In the genomic region with DNA sequence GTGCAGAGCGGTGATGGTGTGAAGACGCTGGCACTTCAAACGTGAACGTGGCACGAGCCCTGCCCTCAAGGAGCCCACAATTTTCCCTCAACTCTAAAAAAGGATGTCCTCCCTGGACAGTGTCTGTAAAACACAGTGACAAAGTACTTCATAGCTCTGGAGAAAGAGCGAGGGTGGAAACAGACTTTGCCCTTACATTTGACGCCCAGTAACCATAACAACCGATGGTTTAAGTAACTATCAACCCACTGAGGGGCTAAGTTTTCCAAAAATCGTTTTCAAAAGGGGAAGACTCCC, we compare ENCODE assay signal across 9 cellular contexts. TPM values are rescaled to one million over a fixed set of nuclear protein-coding genes. Genes with fewer than 3 reads are reported as not detected.
DNase-seq lines count a peak whose midpoint lies in the region; ATAC-seq, FAIRE-seq and TF ChIP-seq lines count a peak whose summit lies in the region.
"Had no signal": no experiment of that assay in that cellular context is flagged by ENCODE, and none has a peak within 500 bp of the region (broad histone marks: within the 10 kb centered on the region; RNA-seq: fewer than 3 reads in every experiment).

No MANE protein-coding gene starts in this region.

- H2AK5ac ChIP-seq in mesenchymal stem cell (ENCODE audit: low read length, severe bottlenecking), result no peak overlapping the region

- H4K91ac ChIP-seq in mesenchymal stem cell (ENCODE audit: low read length), result no peak overlapping the region

- H3K27ac ChIP-seq in mesenchymal stem cell (ENCODE audit: low read length, poor library complexity, severe bottlenecking), result no peak overlapping the region

- no peak for DNase-seq in AG10803 (ENCODE audit: low read depth)
- DNase-seq in HuH-7 (ENCODE audit: low spot score), result peak; percentile 37
- DNase-seq in bronchial epithelial cell (ENCODE audit: low read depth), result no peak
- DNase-seq in mesenchymal stem cell, result no peak
- DNase-seq in putamen (ENCODE audit: low spot score), result no peak
- no peak for DNase-seq in kidney glomerular epithelial cell (lab: John Stamatoyannopoulos, UW)

- H3K79me1 ChIP-seq in mesenchymal stem cell (replicated peaks; ENCODE audit: low read length, poor library complexity, severe bottlenecking), result peaks cover 11% of the 10 kb centered on the region

- no peak overlapping the region for H3K23ac ChIP-seq in mesenchymal stem cell (ENCODE audit: low read length in 2 of 2)

- H3K9me3 ChIP-seq in mesenchymal stem cell (ENCODE audit: control insufficient read depth, low read length), result no peaks in the 10 kb centered on the region

- H2BK120ac ChIP-seq in mesenchymal stem cell (ENCODE audit: low read depth, low read length), result no peak overlapping the region

- no peaks in the 10 kb centered on the region for H3K36me3 ChIP-seq in bronchial epithelial cell (ENCODE audit: control insufficient read depth, insufficient read depth, low read length)
- H3K36me3 ChIP-seq in mesenchymal stem cell (ENCODE audit: control insufficient read depth in 1 of 2, insufficient read depth in 2 of 2, low read depth in 1 of 2, low read length in 2 of 2), result no peaks in the 10 kb centered on the region

- H3K27me3 ChIP-seq in bronchial epithelial cell (ENCODE audit: control insufficient read depth, insufficient read depth, low read length) (no peaks in the 10 kb centered on the region), mesenchymal stem cell (ENCODE audit: control insufficient read depth in 1 of 2, insufficient read depth in 1 of 2, low read length in 2 of 2) (peaks cover 0 to 4% of the 10 kb centered on the region in 2 experiments)

- no peak overlapping the region for H4K8ac ChIP-seq in mesenchymal stem cell (ENCODE audit: low read length)

- H3K4me3 ChIP-seq in AG10803 (ENCODE audit: low read length) (peak overlapping the region; percentile 70), bronchial epithelial cell (ENCODE audit: low read depth, low read length) (peak overlapping the region; percentile 88), mesenchymal stem cell (ENCODE audit: insufficient read depth in 1 of 2, low read depth in 1 of 2, low read length in 2 of 2) (peak overlapping the region; percentile 90 to 92)

- peak overlapping the region; percentile 86 for H3K9ac ChIP-seq in mesenchymal stem cell (ENCODE audit: low read length)

- H2BK12ac ChIP-seq in mesenchymal stem cell (ENCODE audit: low read length in 2 of 2), result no peak overlapping the region

- no peak overlapping the region for H3K4ac ChIP-seq in mesenchymal stem cell (ENCODE audit: low read depth in 1 of 2, low read length in 2 of 2)

- no peak for FAIRE-seq in bronchial epithelial cell (lab: Jason Lieb, UNC)
- FAIRE-seq: islet of Langerhans had no signal

- H3K14ac ChIP-seq in mesenchymal stem cell (ENCODE audit: low read length in 2 of 2), result no peak overlapping the region

- no peak overlapping the region for H2BK15ac ChIP-seq in mesenchymal stem cell (ENCODE audit: low read depth, poor library complexity, severe bottlenecking)

- H3K18ac ChIP-seq in mesenchymal stem cell (ENCODE audit: low read depth in 1 of 2, low read length in 2 of 2), result no peak overlapping the region

- ATAC-seq in HG03039 (IDR thresholded peaks at IDR 0.05; ENCODE audit: unreplicated experiment), result no peak
- no peak for ATAC-seq in GM19324 (IDR thresholded peaks at IDR 0.05; ENCODE audit: low FRiP score, unreplicated experiment)

- peaks cover 5% of the 10 kb centered on the region for H3K4me1 ChIP-seq in mesenchymal stem cell (ENCODE audit: control insufficient read depth, insufficient read depth, low read depth, low read length)

- H3K4me2 ChIP-seq in mesenchymal stem cell (ENCODE audit: low read length, poor library complexity, severe bottlenecking), result peak overlapping the region; percentile 78

- no peak overlapping the region for H2AFZ ChIP-seq in mesenchymal stem cell (ENCODE audit: low read depth, low read length)

- WGBS in mesenchymal stem cell, result 35% methylated on average over 9 of the region's 9 CpGs

- no peak for TF ChIP-seq CTCF in AG10803 (conservative IDR thresholded peaks at IDR 0.05; ENCODE audit: low read length)
- TF ChIP-seq CTCF in bronchial epithelial cell (IDR thresholded peaks at IDR 0.05; ENCODE audit: insufficient read depth, low read length, severe bottlenecking), result no peak

- H2BK5ac ChIP-seq in mesenchymal stem cell (ENCODE audit: low read depth, low read length, poor library complexity, severe bottlenecking), result no peak overlapping the region

RNA-seq across cellular contexts. Expression of gene TEX2, which starts 1.0 kb away (rescaled TPM):
- 14.7 and 23.0 TPM in 2 replicates for total RNA-seq in bronchial epithelial cell
- 14.2 TPM for polyA plus RNA-seq in mesenchymal stem cell (2013, experiment 1 of 2)
- 13.9 TPM for polyA plus RNA-seq in mesenchymal stem cell (2013, experiment 2 of 2)
